In the genomic region with DNA sequence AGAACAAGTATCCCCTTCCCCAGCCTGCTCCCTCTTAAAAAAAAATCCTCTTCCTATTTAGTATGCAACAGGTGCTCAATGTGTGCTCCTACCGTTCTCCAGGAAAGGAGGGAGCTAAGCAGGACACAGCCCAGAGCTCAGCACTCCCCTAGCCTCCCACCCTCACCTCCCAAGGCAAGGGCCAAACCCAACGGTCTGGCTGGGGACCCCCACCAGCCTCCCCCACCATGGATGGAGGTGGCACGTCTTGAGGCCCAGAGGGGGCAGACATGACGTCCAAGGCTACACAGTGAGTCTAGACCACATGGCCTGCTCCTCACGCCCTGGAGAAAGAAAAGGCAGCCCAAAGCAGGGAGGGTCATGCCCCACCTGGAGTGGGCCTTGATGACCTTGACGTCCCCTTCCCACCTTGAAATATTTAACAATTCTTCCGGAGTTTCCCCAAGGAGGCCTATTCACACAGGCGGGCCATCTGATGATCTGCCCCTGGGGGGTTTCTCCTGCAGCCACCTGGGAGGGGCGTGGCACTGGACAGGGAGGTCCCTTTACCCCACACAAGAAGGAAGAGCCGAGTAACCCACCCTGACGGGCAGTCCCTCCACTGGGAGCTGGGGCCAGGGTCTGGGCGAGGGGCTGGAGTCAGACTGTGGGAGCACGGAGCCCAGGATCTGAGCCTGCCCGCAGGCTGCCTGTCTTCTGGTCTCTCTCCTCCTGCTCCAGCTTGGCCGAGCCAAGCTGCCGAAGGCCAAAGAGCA, we compare ENCODE assay signal across 1 cellular context.
TF ChIP-seq lines count a peak whose summit lies in the region.

No MANE protein-coding gene starts in this region.

TF ChIP-seq in IMR-90, 13 proteins besides CTCF, POLR2A, EP300 and RAD21 (continued from another document):
- no peak for TF ChIP-seq MAZ (IDR thresholded peaks at IDR 0.05; ENCODE audit: borderline replicate concordance, low read depth, low read length)
- no peak for TF ChIP-seq SMC3 (IDR thresholded peaks at IDR 0.05; ENCODE audit: low read depth, low read length)
- TF ChIP-seq, protein P1, sequence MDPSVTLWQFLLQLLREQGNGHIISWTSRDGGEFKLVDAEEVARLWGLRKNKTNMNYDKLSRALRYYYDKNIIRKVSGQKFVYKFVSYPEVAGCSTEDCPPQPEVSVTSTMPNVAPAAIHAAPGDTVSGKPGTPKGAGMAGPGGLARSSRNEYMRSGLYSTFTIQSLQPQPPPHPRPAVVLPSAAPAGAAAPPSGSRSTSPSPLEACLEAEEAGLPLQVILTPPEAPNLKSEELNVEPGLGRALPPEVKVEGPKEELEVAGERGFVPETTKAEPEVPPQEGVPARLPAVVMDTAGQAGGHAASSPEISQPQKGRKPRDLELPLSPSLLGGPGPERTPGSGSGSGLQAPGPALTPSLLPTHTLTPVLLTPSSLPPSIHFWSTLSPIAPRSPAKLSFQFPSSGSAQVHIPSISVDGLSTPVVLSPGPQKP (IDR thresholded peaks at IDR 0.05; ENCODE audit: borderline replicate concordance, low read depth, low read length), result no peak
- no peak for TF ChIP-seq RCOR1 (IDR thresholded peaks at IDR 0.05; ENCODE audit: insufficient replicate concordance, low read length)
- TF ChIP-seq USF2 (IDR thresholded peaks at IDR 0.05; ENCODE audit: low read depth, low read length), result no peak
